In genomic region chr3:71583569-71584215, GRCh38 we compare ENCODE assay signal across 8 cellular contexts. TPM values are rescaled to one million over a fixed set of nuclear protein-coding genes. Genes with fewer than 3 reads are reported as not detected.
DNase-seq lines count a peak whose midpoint lies in the region; ATAC-seq and TF ChIP-seq lines count a peak whose summit lies in the region.

TSS of gene FOXP1 (minus strand) at chr3:71583728. CDS start at chr3:71198381, 385,347 bp downstream.

- no peaks in the 10 kb centered on the region for H4K20me1 ChIP-seq in OCI-LY3 (ENCODE audit: insufficient read depth, low read length)

- H3K9me3 ChIP-seq in OCI-LY3 (ENCODE audit: insufficient read depth, low read length): no peaks in the 10 kb centered on the region
- no peaks in the 10 kb centered on the region for H3K9me3 ChIP-seq in mononuclear cell (ENCODE audit: low read depth, low read length)

- H3K9ac ChIP-seq in OCI-LY3 (ENCODE audit: low read length): peak within 1 kb of the TSS; percentile 68

- H3K4me3 Mint-ChIP-seq in activated T-cell treated with anti-CD3 and anti-CD28 coated beads, Interleukin-2, amount 50 U/mL, for 4 hours: peak within 1 kb of the TSS; percentile 90

- no peaks in the 10 kb centered on the region for H3K9me3 Mint-ChIP-seq in activated T-cell treated with anti-CD3 and anti-CD28 coated beads, Interleukin-2, amount 50 U/mL, for 4 hours

- no peak for TF ChIP-seq CTCF in OCI-LY3 (IDR thresholded peaks at IDR 0.05; ENCODE audit: low read depth, low read length)

- ATAC-seq in HG03442 (IDR thresholded peaks at IDR 0.05; ENCODE audit: unreplicated experiment) (peak; percentile 44), GM21619 (IDR thresholded peaks at IDR 0.05; ENCODE audit: unreplicated experiment) (no peak)
- peak; percentile 38 to 42 for ATAC-seq in activated T-cell treated with anti-CD3 and anti-CD28 coated beads, Interleukin-2, amount 50 U/mL, for 4 hours

- TF ChIP-seq POLR2A in erythroblast (IDR thresholded peaks at IDR 0.05; ENCODE audit: low read length): peak; percentile 36

- peaks cover 42% of the 10 kb centered on the region for H3K27me3 ChIP-seq in OCI-LY3 (ENCODE audit: low read depth, low read length)
- H3K27me3 ChIP-seq in mononuclear cell (ENCODE audit: insufficient read depth, low read length): no peaks in the 10 kb centered on the region

- peak within 1 kb of the TSS; percentile 82 for H2AFZ ChIP-seq in OCI-LY3 (ENCODE audit: low read depth, low read length)

- H3K4me1 Mint-ChIP-seq in activated T-cell treated with anti-CD3 and anti-CD28 coated beads, Interleukin-2, amount 50 U/mL, for 4 hours (ENCODE audit: low read depth): peaks cover 45% of the 10 kb centered on the region

- no peaks in the 10 kb centered on the region for H3K79me2 ChIP-seq in OCI-LY3 (ENCODE audit: low read length)

- peak within 1 kb of the TSS; percentile 98 for H3K4me2 ChIP-seq in OCI-LY3 (ENCODE audit: low read length)

- H3K36me3 ChIP-seq in OCI-LY3 (replicated peaks; ENCODE audit: low read depth, low read length): no peaks in the 10 kb centered on the region

- peak; percentile 84 for DNase-seq in ELR (ENCODE audit: low read depth)
- DNase-seq in activated T-cell treated with anti-CD3 and anti-CD28 coated beads, Interleukin-2, amount 50 U/mL, for 4 hours: peak; percentile 63
- peak; percentile 91 to 93 for DNase-seq in erythroblast (lab: John Stamatoyannopoulos, UW)
- DNase-seq in stimulated activated CD8-positive, alpha-beta memory T cell treated with anti-CD3 and anti-CD28 coated beads, Interleukin-15, amount 100 ng/mL, for 4 hours (ENCODE audit: low read depth in 2 of 2): peak; percentile 34 to 36

- peaks cover 2% of the 10 kb centered on the region for H3K27me3 Mint-ChIP-seq in activated T-cell treated with anti-CD3 and anti-CD28 coated beads, Interleukin-2, amount 50 U/mL, for 4 hours (ENCODE audit: low read depth)

- H3K4me1 ChIP-seq in OCI-LY3 (ENCODE audit: low read length) (peaks cover 30% of the 10 kb centered on the region), mononuclear cell (ENCODE audit: insufficient read depth, low read length) (peaks cover 33% of the 10 kb centered on the region)

- H3K36me3 Mint-ChIP-seq in activated T-cell treated with anti-CD3 and anti-CD28 coated beads, Interleukin-2, amount 50 U/mL, for 4 hours (ENCODE audit: insufficient read depth): no peaks in the 10 kb centered on the region

- H3K27ac ChIP-seq in OCI-LY3 (ENCODE audit: low read length): no peak within 1 kb of the TSS

- peak within 1 kb of the TSS; percentile 88 for H3K4me3 ChIP-seq in OCI-LY3 (ENCODE audit: low read length)
- H3K4me3 ChIP-seq in mononuclear cell (ENCODE audit: low read length): peak within 1 kb of the TSS; percentile 88

RNA-seq across cellular contexts. Expression of gene FOXP1, which starts in this region (rescaled TPM):
- 100 to 1,000 TPM; 251 to 263 (median 256) TPM for total RNA-seq in activated T-cell treated with anti-CD3 and anti-CD28 coated beads, Interleukin-2, amount 50 U/mL, for 4 hours
- 455 TPM for total RNA-seq in mononuclear cell

Comparison
In these comparisons a context has a peak if more than half of its experiments do, and no peak if none do; other contexts are left out.
1. DNase-seq: peak in every context shown above with its lines; median percentile 92 in erythroblast; 84 in ELR; 63 in activated T-cell treated with anti-CD3 and anti-CD28 coated beads, Interleukin-2, amount 50 U/mL, for 4 hours; 35 in stimulated activated CD8-positive, alpha-beta memory T cell treated with anti-CD3 and anti-CD28 coated beads, Interleukin-15, amount 100 ng/mL, for 4 hours.